Comparison of ENCODE assay signal across 28 cellular contexts in the genomic region with DNA sequence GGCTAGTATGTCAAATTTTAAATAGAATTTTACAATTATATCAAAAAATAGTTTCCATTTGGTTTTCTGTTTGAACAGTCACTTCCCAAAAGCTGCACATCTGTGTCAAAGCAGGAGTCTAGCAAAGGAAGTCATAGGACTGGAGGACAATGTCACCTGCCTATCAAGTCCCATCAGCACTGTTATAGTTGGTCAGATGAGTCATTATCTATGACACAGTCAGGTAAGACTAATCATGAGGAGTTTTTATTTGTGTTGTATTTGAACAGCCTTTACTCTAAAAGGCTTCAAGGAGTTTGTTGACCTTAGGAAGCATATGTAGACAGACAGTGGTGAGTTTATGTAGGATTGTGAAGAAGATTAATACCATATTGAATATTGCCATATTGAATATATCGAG.
A peak's percentile ranks its signal among the peaks of the same experiment; 100 is the strongest.
DNase-seq lines count a peak whose midpoint lies in the region; ATAC-seq and TF ChIP-seq lines count a peak whose summit lies in the region.
"Had no signal": no experiment of that assay in that cellular context is flagged by ENCODE, and none has a peak within 500 bp of the region (broad histone marks: within the 10 kb centered on the region; RNA-seq: fewer than 3 reads in every experiment).

No MANE protein-coding gene starts in this region.

- H3K36me3 Mint-ChIP-seq in activated T-cell treated with anti-CD3 and anti-CD28 coated beads, Interleukin-2, amount 50 U/mL, for 24 hours (ENCODE audit: low read depth) = peaks cover 62% of the 10 kb centered on the region
- peaks cover 84% of the 10 kb centered on the region for H3K36me3 Mint-ChIP-seq in activated T-helper 17 cell treated with anti-CD3 and anti-CD28 coated beads, Interleukin-2, amount 50 U/mL, for 72 hours (ENCODE audit: low read depth)
- H3K36me3 Mint-ChIP-seq in CD14-positive monocyte = peaks cover 50 to 62% of the 10 kb centered on the region in 2 donors

- no peak overlapping the region for H3K4me3 ChIP-seq in osteoblast (ENCODE audit: insufficient read depth, low read length)
- H3K4me3 ChIP-seq: ascending aorta, gastroesophageal sphincter, lower lobe of right lung, SJSA1 had no signal

- H3K4me3 Mint-ChIP-seq in activated T-cell treated with anti-CD3 and anti-CD28 coated beads, Interleukin-2, amount 50 U/mL, for 24 hours = no peak overlapping the region
- no peak overlapping the region for H3K4me3 Mint-ChIP-seq in activated T-helper 17 cell treated with anti-CD3 and anti-CD28 coated beads, Interleukin-2, amount 50 U/mL, for 72 hours
- H3K4me3 Mint-ChIP-seq in CD14-positive monocyte = no peak overlapping the region
- H3K4me3 Mint-ChIP-seq: IgD-negative memory B cell, neural crest cell had no signal

- H4K20me1 ChIP-seq in osteoblast (ENCODE audit: insufficient read depth, low read length) = no peaks in the 10 kb centered on the region

- DNase-seq in activated T-cell treated with anti-CD3 and anti-CD28 coated beads, Interleukin-2, amount 50 U/mL, for 24 hours = no peak
- DNase-seq in activated T-cell treated with anti-CD3 and anti-CD28 coated beads for 4 hours (no peak), HPDE6-E6E7 (ENCODE audit: extremely low spot score) (peak; percentile 31), osteoblast (ENCODE audit: insufficient read length, low spot score, missing footprints) (peak; percentile 5), nucleus accumbens (lab: John Stamatoyannopoulos, UW) (no peak), CD14-positive monocyte (ENCODE audit: low spot score) (no peak)
- DNase-seq: ACHN; activated CD4-positive, alpha-beta T cell treated with anti-CD3 and anti-CD28 coated beads for 4 hours; activated naive CD4-positive, alpha-beta T cell treated with Interleukin-2 at 50 U/mL for 16 hours; cerebellar nuclear complex; effector CD4-positive, alpha-beta T cell; EL; islet precursor cell; lower lobe of right lung; MM.1S; NCI-H1436 treated with DMSO at 0.1 percent for 48 hours; NCI-H2171 treated with DMSO at 0.1 percent for 48 hours; NCI-H82 had no signal

- H3K27ac Mint-ChIP-seq in activated T-cell treated with anti-CD3 and anti-CD28 coated beads, Interleukin-2, amount 50 U/mL, for 24 hours = peak overlapping the region; percentile 53
- no peak overlapping the region for H3K27ac Mint-ChIP-seq in activated T-helper 17 cell treated with anti-CD3 and anti-CD28 coated beads, Interleukin-2, amount 50 U/mL, for 72 hours
- H3K27ac Mint-ChIP-seq in CD14-positive monocyte = no peak overlapping the region
- H3K27ac Mint-ChIP-seq: IgD-negative memory B cell, progenitor cell of endocrine pancreas had no signal

- ATAC-seq in activated T-helper 17 cell treated with anti-CD3 and anti-CD28 coated beads, Interleukin-2, amount 50 U/mL, for 72 hours (replicated peaks) = peak; percentile 70
- ATAC-seq in HG02798 (IDR thresholded peaks at IDR 0.05; ENCODE audit: poor library complexity, unreplicated experiment) = no peak
- ATAC-seq: gastroesophageal sphincter, lower lobe of right lung had no signal

- H3K79me2 ChIP-seq in osteoblast (ENCODE audit: insufficient read depth, low read length) = no peaks in the 10 kb centered on the region

- H3K36me3 ChIP-seq in osteoblast (ENCODE audit: insufficient read depth, low read length) = peaks cover 44% of the 10 kb centered on the region

- no peaks in the 10 kb centered on the region for H3K27me3 Mint-ChIP-seq in activated T-cell treated with anti-CD3 and anti-CD28 coated beads, Interleukin-2, amount 50 U/mL, for 24 hours
- H3K27me3 Mint-ChIP-seq in activated T-helper 17 cell treated with anti-CD3 and anti-CD28 coated beads, Interleukin-2, amount 50 U/mL, for 72 hours = no peaks in the 10 kb centered on the region
- H3K27me3 Mint-ChIP-seq in CD14-positive monocyte (ENCODE audit: low read depth in 3 of 3) = no peaks in the 10 kb centered on the region
- H3K27me3 Mint-ChIP-seq: IgD-negative memory B cell, progenitor cell of endocrine pancreas had no signal

- no peak overlapping the region for H2AFZ ChIP-seq in osteoblast (ENCODE audit: low read length)

- no peaks in the 10 kb centered on the region for H3K9me3 Mint-ChIP-seq in activated T-cell treated with anti-CD3 and anti-CD28 coated beads, Interleukin-2, amount 50 U/mL, for 24 hours
- H3K9me3 Mint-ChIP-seq in activated T-helper 17 cell treated with anti-CD3 and anti-CD28 coated beads, Interleukin-2, amount 50 U/mL, for 72 hours = no peaks in the 10 kb centered on the region
- no peaks in the 10 kb centered on the region for H3K9me3 Mint-ChIP-seq in CD14-positive monocyte
- H3K9me3 Mint-ChIP-seq: IgD-negative memory B cell, neural crest cell had no signal

- TF ChIP-seq CTCF in osteoblast (IDR thresholded peaks at IDR 0.05; ENCODE audit: extremely low read depth, low read depth, low read length) (no peak), CD14-positive monocyte (IDR thresholded peaks at IDR 0.05) (no peak)

- H3K9me3 ChIP-seq in osteoblast (ENCODE audit: low read depth, low read length) = no peaks in the 10 kb centered on the region
- H3K9me3 ChIP-seq: ascending aorta, gastroesophageal sphincter, lower lobe of right lung, SJSA1 had no signal

- no peaks in the 10 kb centered on the region for H3K27me3 ChIP-seq in osteoblast (ENCODE audit: insufficient read depth, low read length)
- H3K27me3 ChIP-seq: ascending aorta, gastroesophageal sphincter, SJSA1 had no signal

- intact Hi-C loops in CD14-positive monocyte (cut with micrococcal nuclease) = no loop called here

- peaks cover 3% of the 10 kb centered on the region for H3K4me1 Mint-ChIP-seq in activated T-cell treated with anti-CD3 and anti-CD28 coated beads, Interleukin-2, amount 50 U/mL, for 24 hours (ENCODE audit: low read depth)
- no peaks in the 10 kb centered on the region for H3K4me1 Mint-ChIP-seq in activated T-helper 17 cell treated with anti-CD3 and anti-CD28 coated beads, Interleukin-2, amount 50 U/mL, for 72 hours
- peaks cover 6% of the 10 kb centered on the region for H3K4me1 Mint-ChIP-seq in CD14-positive monocyte
- H3K4me1 Mint-ChIP-seq: IgD-negative memory B cell, neural crest cell had no signal

- H3K4me2 ChIP-seq in osteoblast (ENCODE audit: insufficient read depth, low read length) = no peak overlapping the region

- peaks cover 2% of the 10 kb centered on the region for H3K4me1 ChIP-seq in osteoblast (ENCODE audit: insufficient read depth, low read length)
- H3K4me1 ChIP-seq: ascending aorta, gastroesophageal sphincter, lower lobe of right lung, SJSA1 had no signal

- no peak overlapping the region for H3K27ac ChIP-seq in osteoblast (ENCODE audit: low read depth, low read length)
- H3K27ac ChIP-seq: ascending aorta, C4-2B, gastroesophageal sphincter, HL-60, lower lobe of right lung, SJSA1 had no signal

Comparison
In these comparisons a context has a peak if more than half of its experiments do, and no peak if none do; other contexts are left out.
1. DNase-seq: peak in HPDE6-E6E7 (single experiment) and osteoblast (single experiment); none in activated T-cell treated with anti-CD3 and anti-CD28 coated beads, Interleukin-2, amount 50 U/mL, for 24 hours (single experiment), activated T-cell treated with anti-CD3 and anti-CD28 coated beads for 4 hours (single experiment), nucleus accumbens (0 of 56) and CD14-positive monocyte (single experiment).